Comparison of ENCODE assay signal across 8 cellular contexts in genomic region chr3:127456471-127457093, GRCh38.
DNase-seq lines count a peak whose midpoint lies in the region; ATAC-seq and TF ChIP-seq lines count a peak whose summit lies in the region.

No MANE protein-coding gene starts in this region.

- DNase-seq in DMS53 treated with DMSO at 0.1 percent for 48 hours (lab: John Stamatoyannopoulos, UW; ENCODE audit: unreplicated experiment) = peak; percentile 43
- DNase-seq in Kasumi-1 (lab: John Stamatoyannopoulos, UW) = peak; percentile 9 to 13
- DNase-seq in endothelial cell (ENCODE audit: low spot score) = peak; percentile 18
- DNase-seq in non-pigmented ciliary epithelial cell (ENCODE audit: low read depth) = peak; percentile 34
- DNase-seq in NCI-H748 treated with DMSO at 0.1 percent for 48 hours (lab: John Stamatoyannopoulos, UW) = no peak
- DNase-seq in NAMALWA (ENCODE audit: low spot score) = no peak

- H3K4me3 Mint-ChIP-seq in endothelial cell (ENCODE audit: unreplicated experiment) = peak overlapping the region; percentile 52

- no peak for TF ChIP-seq CTCF in endothelial cell (IDR thresholded peaks at IDR 0.05; ENCODE audit: unreplicated experiment)

- ATAC-seq in HG02798 (IDR thresholded peaks at IDR 0.05; ENCODE audit: poor library complexity, unreplicated experiment) (no peak), GM21737 (IDR thresholded peaks at IDR 0.05; ENCODE audit: unreplicated experiment) (no peak)

- H3K36me3 Mint-ChIP-seq in endothelial cell (ENCODE audit: low read depth, unreplicated experiment) = no peaks in the 10 kb centered on the region

- no peaks in the 10 kb centered on the region for H3K9me3 Mint-ChIP-seq in endothelial cell (ENCODE audit: unreplicated experiment)

- peaks cover 6% of the 10 kb centered on the region for H3K27me3 Mint-ChIP-seq in endothelial cell (ENCODE audit: unreplicated experiment)

- H3K4me1 Mint-ChIP-seq in endothelial cell (ENCODE audit: unreplicated experiment) = peaks cover 7% of the 10 kb centered on the region

- H3K27ac Mint-ChIP-seq in endothelial cell (ENCODE audit: unreplicated experiment) = no peak overlapping the region

Comparison
In these comparisons a context has a peak if more than half of its experiments do, and no peak if none do; other contexts are left out.
1. DNase-seq: peak in DMS53 treated with DMSO at 0.1 percent for 48 hours (single experiment), Kasumi-1 (2 of 2), endothelial cell (single experiment) and non-pigmented ciliary epithelial cell (single experiment); none in NCI-H748 treated with DMSO at 0.1 percent for 48 hours (single experiment) and NAMALWA (single experiment).